Comparison of ENCODE assay signal across 8 cellular contexts in the genomic region with DNA sequence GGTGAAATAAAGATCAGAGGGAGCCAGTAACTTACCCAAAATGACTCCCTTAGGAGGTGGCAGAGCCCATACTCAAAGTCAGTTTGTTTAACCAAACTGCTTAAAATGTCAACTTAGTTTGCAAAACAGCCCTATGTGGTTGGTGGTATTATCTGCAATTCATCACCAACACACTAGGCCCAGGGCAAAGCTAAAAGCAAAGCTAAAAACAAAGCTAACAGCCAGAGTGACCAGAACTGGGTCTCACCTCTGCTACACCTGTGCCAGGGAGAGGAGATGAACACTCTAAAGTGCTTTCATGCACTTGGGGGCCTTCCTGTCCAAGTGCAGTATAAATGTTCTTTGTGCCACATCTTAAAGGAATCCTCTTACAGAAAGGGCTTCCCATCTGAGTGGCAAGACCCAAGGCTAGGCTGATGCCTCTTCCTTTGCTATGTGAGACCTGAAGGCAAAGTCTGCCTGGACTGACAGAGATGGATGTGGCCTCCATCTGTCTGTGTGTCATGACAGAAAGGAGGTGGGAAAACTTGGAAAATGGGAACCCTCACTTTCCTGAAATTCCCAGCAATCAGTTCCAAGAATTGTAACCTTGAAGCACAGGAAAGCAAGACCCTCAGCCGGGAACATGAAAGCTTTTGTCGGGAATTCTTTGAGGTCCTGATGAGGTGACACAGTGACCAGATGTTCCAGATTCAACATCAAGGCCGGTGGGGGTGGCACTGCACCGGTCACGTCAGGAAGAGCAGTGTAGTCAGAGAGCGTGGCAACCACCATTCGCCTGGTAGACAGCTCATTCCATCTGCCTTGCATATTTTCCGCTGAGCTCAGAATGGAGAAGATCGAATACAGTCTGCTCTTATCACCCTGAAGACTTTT.
DNase-seq lines count a peak whose midpoint lies in the region; ATAC-seq, FAIRE-seq and TF ChIP-seq lines count a peak whose summit lies in the region.
"Not testable (repeated sequence)": the region's sequence is repeated elsewhere in the genome, so short reads cannot be mapped to it uniquely, and the experiment has no call there.

No MANE protein-coding gene starts in this region.

- peak overlapping the region; percentile 42; the same call in 1 of the 2 replicates for H3K27ac ChIP-seq in HL-60 (replicated peaks)
- H3K27ac ChIP-seq in astrocyte (ENCODE audit: low read depth, low read length); fibroblast of lung (ENCODE audit: insufficient read depth, low read length): not testable (repeated sequence)

- H3K4me3 Mint-ChIP-seq in activated CD4-positive, alpha-beta T cell treated with anti-CD3 and anti-CD28 coated beads for 36 hours; astrocyte (ENCODE audit: unreplicated experiment); memory B cell; osteocyte (ENCODE audit: unreplicated experiment); stimulated activated naive CD8-positive, alpha-beta T cell treated with anti-CD3 and anti-CD28 coated beads, Interleukin-15, Interleukin-2, amounts not matched to agents 100 ng/mL and 50 ng/mL, for 24 hours: not testable (repeated sequence)

- H3K27ac Mint-ChIP-seq in activated CD4-positive, alpha-beta T cell treated with anti-CD3 and anti-CD28 coated beads for 36 hours; memory B cell: not testable (repeated sequence)
- peak overlapping the region; percentile 26 for H3K27ac Mint-ChIP-seq in astrocyte (ENCODE audit: unreplicated experiment)
- H3K27ac Mint-ChIP-seq in osteocyte (ENCODE audit: unreplicated experiment), result peak overlapping the region; percentile 50
- peak overlapping the region; percentile 74 for H3K27ac Mint-ChIP-seq in stimulated activated naive CD8-positive, alpha-beta T cell treated with anti-CD3 and anti-CD28 coated beads, Interleukin-15, Interleukin-2, amounts not matched to agents 100 ng/mL and 50 ng/mL, for 24 hours

- not testable (repeated sequence) for H3K9me3 ChIP-seq in astrocyte (ENCODE audit: insufficient read depth, low read depth, low read length); fibroblast of lung (ENCODE audit: control insufficient read depth, insufficient read depth, low read depth, low read length)

- H3K9me3 Mint-ChIP-seq in activated CD4-positive, alpha-beta T cell treated with anti-CD3 and anti-CD28 coated beads for 36 hours (ENCODE audit: low read depth); astrocyte (ENCODE audit: unreplicated experiment); memory B cell; osteocyte (ENCODE audit: unreplicated experiment); stimulated activated naive CD8-positive, alpha-beta T cell treated with anti-CD3 and anti-CD28 coated beads, Interleukin-15, Interleukin-2, amounts not matched to agents 100 ng/mL and 50 ng/mL, for 24 hours: not testable (repeated sequence)

- H3K27me3 Mint-ChIP-seq in activated CD4-positive, alpha-beta T cell treated with anti-CD3 and anti-CD28 coated beads for 36 hours; astrocyte (ENCODE audit: low read depth, unreplicated experiment); memory B cell; osteocyte (ENCODE audit: unreplicated experiment); stimulated activated naive CD8-positive, alpha-beta T cell treated with anti-CD3 and anti-CD28 coated beads, Interleukin-15, Interleukin-2, amounts not matched to agents 100 ng/mL and 50 ng/mL, for 24 hours: not testable (repeated sequence)

- H3K9ac ChIP-seq in astrocyte (ENCODE audit: low read length); fibroblast of lung (ENCODE audit: insufficient read depth, low read length): not testable (repeated sequence)

- not testable (repeated sequence) for TF ChIP-seq CTCF in BJ (IDR thresholded peaks at IDR 0.05; ENCODE audit: insufficient read depth, low read depth, low read length); HL-60 (IDR thresholded peaks at IDR 0.05; ENCODE audit: insufficient read depth, low read length); astrocyte (IDR thresholded peaks at IDR 0.05; ENCODE audit: insufficient read depth, low read depth, low read length); fibroblast of lung (conservative IDR thresholded peaks at IDR 0.05 in 1 of 2, IDR thresholded peaks at IDR 0.05 in 1 of 2; ENCODE audit: low read depth in 1 of 2, low read length in 2 of 2); osteocyte (IDR thresholded peaks at IDR 0.05)

- intact Hi-C loops in activated CD4-positive, alpha-beta T cell treated with anti-CD3 and anti-CD28 coated beads for 36 hours (cut with DNase I, micrococcal nuclease), result not testable (repeated sequence)

- not testable (repeated sequence) for ATAC-seq in activated CD4-positive, alpha-beta T cell treated with anti-CD3 and anti-CD28 coated beads for 36 hours
- peak; percentile 34 for ATAC-seq in memory B cell (ENCODE audit: low read depth)

- DNase-seq in BJ (ENCODE audit: low read depth), result peak; percentile 19
- peak in 1 of 2 experiments; percentile 45 for DNase-seq in HL-60 (ENCODE audit: low read depth in 1 of 2, low spot score in 1 of 2)
- peak; percentile 17 for DNase-seq in activated CD4-positive, alpha-beta T cell treated with anti-CD3 and anti-CD28 coated beads for 36 hours
- peak; percentile 59 for DNase-seq in astrocyte (ENCODE audit: low read depth)
- DNase-seq in fibroblast of lung (ENCODE audit: low read depth in 2 of 2), result peak; percentile 21 to 65
- not testable (repeated sequence) for DNase-seq in memory B cell (ENCODE audit: low spot score in 2 of 2)
- peak; percentile 38 for DNase-seq in osteocyte (ENCODE audit: extremely low spot score, unreplicated experiment)

- not testable (repeated sequence) for H2AFZ ChIP-seq in astrocyte (ENCODE audit: low read depth, low read length); fibroblast of lung (ENCODE audit: low read length)

- not testable (repeated sequence) for H4K20me1 ChIP-seq in astrocyte (ENCODE audit: insufficient read depth, low read length); fibroblast of lung (ENCODE audit: control insufficient read depth, extremely low read depth, insufficient read depth, low read length)

- not testable (repeated sequence) for H3K27me3 ChIP-seq in BJ (ENCODE audit: control insufficient read depth, insufficient read depth, low read length); HL-60 (ENCODE audit: insufficient read depth, poor library complexity, severe bottlenecking); astrocyte (ENCODE audit: insufficient read depth, low read length); fibroblast of lung (ENCODE audit: control insufficient read depth, insufficient read depth, low read length)

- H3K36me3 ChIP-seq in BJ (ENCODE audit: control insufficient read depth, insufficient read depth, low read length); astrocyte (ENCODE audit: insufficient read depth, low read length); fibroblast of lung (ENCODE audit: control insufficient read depth, insufficient read depth, low read length): not testable (repeated sequence)

- H3K36me3 Mint-ChIP-seq in activated CD4-positive, alpha-beta T cell treated with anti-CD3 and anti-CD28 coated beads for 36 hours (ENCODE audit: low read depth); astrocyte (ENCODE audit: low read depth, unreplicated experiment); memory B cell; osteocyte (ENCODE audit: unreplicated experiment); stimulated activated naive CD8-positive, alpha-beta T cell treated with anti-CD3 and anti-CD28 coated beads, Interleukin-15, Interleukin-2, amounts not matched to agents 100 ng/mL and 50 ng/mL, for 24 hours (ENCODE audit: low read depth): not testable (repeated sequence)

- CTCF ChIA-PET in BJ (lab: Yijun Ruan, JAX); activated CD4-positive, alpha-beta T cell treated with anti-CD3 and anti-CD28 coated beads for 36 hours (lab: Charles Lee): not testable (repeated sequence)

- not testable (repeated sequence) for H3K79me2 ChIP-seq in astrocyte (ENCODE audit: insufficient read depth, low read length); fibroblast of lung (ENCODE audit: control insufficient read depth, insufficient read depth, low read length)

- peaks cover 19% of the 10 kb centered on the region for H3K4me1 Mint-ChIP-seq in activated CD4-positive, alpha-beta T cell treated with anti-CD3 and anti-CD28 coated beads for 36 hours
- not testable (repeated sequence) for H3K4me1 Mint-ChIP-seq in astrocyte (ENCODE audit: low read depth, unreplicated experiment); memory B cell
- H3K4me1 Mint-ChIP-seq in osteocyte (ENCODE audit: unreplicated experiment), result peaks cover 16% of the 10 kb centered on the region
- H3K4me1 Mint-ChIP-seq in stimulated activated naive CD8-positive, alpha-beta T cell treated with anti-CD3 and anti-CD28 coated beads, Interleukin-15, Interleukin-2, amounts not matched to agents 100 ng/mL and 50 ng/mL, for 24 hours (ENCODE audit: low read depth), result peaks cover 45% of the 10 kb centered on the region

- H3K4me1 ChIP-seq in astrocyte (ENCODE audit: insufficient read depth, low read length); fibroblast of lung (ENCODE audit: control insufficient read depth, extremely low read depth, insufficient read depth, low read length): not testable (repeated sequence)

- H3K4me3 ChIP-seq in BJ (ENCODE audit: low read depth, low read length); HL-60 (replicated peaks; ENCODE audit: insufficient read depth, low read length); astrocyte (ENCODE audit: insufficient read depth, low read depth, low read length); fibroblast of lung (replicated peaks in 1 of 4; ENCODE audit: control extremely low read depth in 1 of 4, insufficient read depth in 1 of 4, low read depth in 3 of 4, low read length in 4 of 4): not testable (repeated sequence)

- H3K4me2 ChIP-seq in astrocyte (ENCODE audit: low read length); fibroblast of lung (ENCODE audit: extremely low read depth, insufficient read depth, low read length): not testable (repeated sequence)

- POLR2A ChIA-PET in BJ (lab: Charles Lee); activated CD4-positive, alpha-beta T cell treated with anti-CD3 and anti-CD28 coated beads for 36 hours (lab: Charles Lee): not testable (repeated sequence)

- FAIRE-seq in astrocyte (lab: Jason Lieb, UNC), result not testable (repeated sequence)
